In genomic region chr6:26538936-26539615, GRCh38 we compare ENCODE assay signal across 9 cellular contexts. TPM values are rescaled to one million over a fixed set of nuclear protein-coding genes. Genes with fewer than 3 reads are reported as not detected.
A peak's percentile ranks its signal among the peaks of the same experiment; 100 is the strongest.
DNase-seq lines count a peak whose midpoint lies in the region; ATAC-seq, FAIRE-seq and TF ChIP-seq lines count a peak whose summit lies in the region.
"Had no signal": no experiment of that assay in that cellular context is flagged by ENCODE, and none has a peak within 500 bp of the region (broad histone marks: within the 10 kb centered on the region; RNA-seq: fewer than 3 reads in every experiment).

No MANE protein-coding gene starts in this region.

- peaks cover 0 to 25% (median 12%) of the 10 kb centered on the region in 4 donors for H3K36me3 ChIP-seq in esophagus muscularis mucosa

- 66% methylated on average over 16 of the region's 16 CpGs for WGBS in esophagus muscularis mucosa

- FAIRE-seq in HTR-8/SVneo (lab: Jason Lieb, UNC) = no peak

- H3K4me1 ChIP-seq in esophagus muscularis mucosa = peaks cover 27 to 50% (median 45%) of the 10 kb centered on the region in 4 donors

- no peak for TF ChIP-seq POLR2A in esophagus muscularis mucosa (IDR thresholded peaks at IDR 0.05; ENCODE audit: low read depth)

- ATAC-seq in HG03520 (IDR thresholded peaks at IDR 0.05; ENCODE audit: unreplicated experiment) = no peak

- DNase-seq in RKO (ENCODE audit: low spot score) (peak; percentile 32), esophagus muscularis mucosa (ENCODE audit: extremely low spot score) (no peak), pons (ENCODE audit: low spot score) (peak; percentile 25), NCI-H1436 treated with DMSO at 0.1 percent for 48 hours (lab: John Stamatoyannopoulos, UW) (no peak), HTR-8/SVneo (ENCODE audit: insufficient read length, low spot score) (no peak)
- no peak for DNase-seq in activated CD8-positive, alpha-beta memory T cell treated with anti-CD3 and anti-CD28 coated beads, Interleukin-2, amount 50 U/mL, for 48 hours
- DNase-seq: NCI-H1417 treated with DMSO at 0.1 percent for 48 hours had no signal

- TF ChIP-seq CTCF in esophagus muscularis mucosa (IDR thresholded peaks at IDR 0.05) = no peak

- intact Hi-C loops in esophagus muscularis mucosa (cut with DNase I) = loop anchor here (2.0 kb wide), 1 partner anchor 14 kb away; no protein-coding TSS in a partner anchor

- H3K27me3 ChIP-seq in esophagus muscularis mucosa = no peaks in the 10 kb centered on the region

- no peak for TF ChIP-seq EP300 in esophagus muscularis mucosa (IDR thresholded peaks at IDR 0.05)

- peak overlapping the region; percentile 91 to 97 (median 94) for H3K27ac ChIP-seq in esophagus muscularis mucosa (replicated peaks in 1 of 4)

- H3K9me3 ChIP-seq in esophagus muscularis mucosa = no peaks in the 10 kb centered on the region

- H3K4me3 ChIP-seq in GM08714 (ENCODE audit: low read length) (peak overlapping the region; percentile 82), esophagus muscularis mucosa (peak overlapping the region; percentile 76 to 95 (median 82))

RNA-seq across cellular contexts. Expression of gene HMGN4, which starts 0.9 kb away (rescaled TPM):
- 100 to 1,000 TPM in 1 of 4 donors, 10 to 100 TPM in 3; 80.2 to 117 (median 86.5) TPM for total RNA-seq in esophagus muscularis mucosa

RNA-seq across cellular contexts. Expression of gene BTN1A1, which starts 39.0 kb away (rescaled TPM):
- not detected for total RNA-seq in esophagus muscularis mucosa

RNA-seq across cellular contexts. Expression of gene ABT1, which starts 57.7 kb away (rescaled TPM):
- total RNA-seq in esophagus muscularis mucosa = 10 to 100 TPM; 13.3 to 18.2 (median 16.1) TPM

Comparison
In these comparisons a context has a peak if more than half of its experiments do, and no peak if none do; other contexts are left out.
1. DNase-seq: peak in RKO (single experiment) and pons (single experiment); none in esophagus muscularis mucosa (single experiment), NCI-H1436 treated with DMSO at 0.1 percent for 48 hours (single experiment), activated CD8-positive, alpha-beta memory T cell treated with anti-CD3 and anti-CD28 coated beads, Interleukin-2, amount 50 U/mL, for 48 hours (single experiment) and HTR-8/SVneo (single experiment).